6 cellular contexts compared by ENCODE assay signal in genomic region chr19:58304748-58305064, GRCh38. TPM values are rescaled to one million over a fixed set of nuclear protein-coding genes. Genes with fewer than 3 reads are reported as not detected.
A peak's percentile ranks its signal among the peaks of the same experiment; 100 is the strongest.
DNase-seq lines count a peak whose midpoint lies in the region; ATAC-seq and TF ChIP-seq lines count a peak whose summit lies in the region.

No MANE protein-coding gene starts in this region.

- H3K9me3 Mint-ChIP-seq in progenitor cell of endocrine pancreas (ENCODE audit: low read depth): no peaks in the 10 kb centered on the region

- no peaks in the 10 kb centered on the region for H3K4me1 ChIP-seq in colonic mucosa

- peaks cover 26% of the 10 kb centered on the region for H3K36me3 Mint-ChIP-seq in progenitor cell of endocrine pancreas (ENCODE audit: insufficient read depth)

- H3K4me3 ChIP-seq in colonic mucosa: peak overlapping the region; percentile 98

- peak overlapping the region; percentile 100 for H3K4me3 Mint-ChIP-seq in progenitor cell of endocrine pancreas (ENCODE audit: low read depth)

- no peaks in the 10 kb centered on the region for H3K27me3 Mint-ChIP-seq in progenitor cell of endocrine pancreas

- H3K9ac ChIP-seq in colonic mucosa (ENCODE audit: low read depth in 2 of 2, low read length in 2 of 2): peak overlapping the region in 1 of 2 donors; percentile 93

- intact Hi-C loops in colonic mucosa (cut with DNase I): no loop called here

- peaks cover 24% of the 10 kb centered on the region for H3K4me1 Mint-ChIP-seq in progenitor cell of endocrine pancreas (ENCODE audit: low read depth)

- no peaks in the 10 kb centered on the region for H3K9me3 ChIP-seq in colonic mucosa

- ATAC-seq in HG03354 (IDR thresholded peaks at IDR 0.05; ENCODE audit: poor library complexity, severe bottlenecking, unreplicated experiment) (peak; percentile 13), HG02610 (IDR thresholded peaks at IDR 0.05; ENCODE audit: unreplicated experiment) (no peak)

- in situ Hi-C loops in GM13977 (cut with MboI; ENCODE audit: low pct_unique_long_range_greater_than_20kb, low sequenced_read_pairs, unreplicated experiment): no loop called here

- H3K36me3 ChIP-seq in colonic mucosa: no peaks in the 10 kb centered on the region

- H3K27ac ChIP-seq in colonic mucosa: peak overlapping the region; percentile 75

- H3K27me3 ChIP-seq in colonic mucosa: no peaks in the 10 kb centered on the region

- no peak for DNase-seq in colonic mucosa
- no peak for DNase-seq in progenitor cell of endocrine pancreas (ENCODE audit: low spot score, unreplicated experiment)
- DNase-seq in NCI-H1436 (lab: John Stamatoyannopoulos, UW): no peak
- DNase-seq in GM13977 (ENCODE audit: low spot score): no peak

- H3K27ac Mint-ChIP-seq in progenitor cell of endocrine pancreas: peak overlapping the region; percentile 97

- no peak for TF ChIP-seq CTCF in colonic mucosa (IDR thresholded peaks at IDR 0.05)
- no peak for TF ChIP-seq CTCF in progenitor cell of endocrine pancreas (IDR thresholded peaks at IDR 0.05; ENCODE audit: unreplicated experiment)
- TF ChIP-seq CTCF in GM13977 (IDR thresholded peaks at IDR 0.05; ENCODE audit: extremely low read depth, insufficient read depth, missing control alignments): no peak

RNA-seq across cellular contexts. Expression of gene ERVK3-1, which starts 0.5 kb away (rescaled TPM):
- total RNA-seq in colonic mucosa: 10 to 100 TPM; 21.6 to 25.0 TPM
- total RNA-seq in progenitor cell of endocrine pancreas: 41.3 and 46.2 TPM in 2 replicates

RNA-seq across cellular contexts. Expression of gene ZSCAN22, which starts 22.1 kb away (rescaled TPM):
- total RNA-seq in colonic mucosa (1 to 10 TPM; 3.0 to 3.7 TPM), progenitor cell of endocrine pancreas (4.6 TPM in 2 replicates)

RNA-seq across cellular contexts. Expression of gene ZNF8, which starts 26.0 kb away (rescaled TPM):
- total RNA-seq in colonic mucosa: 1 to 10 TPM; 3.4 to 3.8 TPM
- total RNA-seq in progenitor cell of endocrine pancreas: 18.1 and 18.2 TPM in 2 replicates

RNA-seq across cellular contexts. Expression of gene A1BG, which starts 48.6 kb away (rescaled TPM):
- total RNA-seq in colonic mucosa (1 to 10 TPM; 3.6 to 4.7 TPM), progenitor cell of endocrine pancreas (3.9 and 4.6 TPM in 2 replicates)

RNA-seq across cellular contexts. Expression of gene ZNF497, which starts 57.8 kb away (rescaled TPM):
- total RNA-seq in colonic mucosa: 1 to 10 TPM in 1 of 2 donors, under 1 TPM in 1; 0.98 to 1.9 TPM
- 11.7 and 13.4 TPM in 2 replicates for total RNA-seq in progenitor cell of endocrine pancreas
